In genomic region chr1:116769994-116770393, GRCh38 we compare ENCODE assay signal across 17 cellular contexts. TPM values are rescaled to one million over a fixed set of nuclear protein-coding genes. Genes with fewer than 3 reads are reported as not detected.
DNase-seq lines count a peak whose midpoint lies in the region; ATAC-seq and TF ChIP-seq lines count a peak whose summit lies in the region.
"Had no signal": no experiment of that assay in that cellular context is flagged by ENCODE, and none has a peak within 500 bp of the region (broad histone marks: within the 10 kb centered on the region; RNA-seq: fewer than 3 reads in every experiment).

No MANE protein-coding gene starts in this region.

- H3K9me3 Mint-ChIP-seq in activated CD4-positive, alpha-beta T cell treated with anti-CD3 and anti-CD28 coated beads, Interleukin-2, amount 10 ng/mL, durations not matched to agents 24 days and 14 days = peaks cover 4% of the 10 kb centered on the region

- H3K27me3 Mint-ChIP-seq in activated CD4-positive, alpha-beta T cell treated with anti-CD3 and anti-CD28 coated beads, Interleukin-2, amount 10 ng/mL, durations not matched to agents 24 days and 14 days = no peaks in the 10 kb centered on the region

- H3K36me3 ChIP-seq in spleen = peaks cover 0 to 12% (median 0%) of the 10 kb centered on the region in 6 donors

- TF ChIP-seq CTCF in spleen (IDR thresholded peaks at IDR 0.05 in 8 of 11, conservative IDR thresholded peaks at IDR 0.05 in 3 of 11) (no peak), coronary artery (IDR thresholded peaks at IDR 0.05) (no peak)

- peaks cover 76% of the 10 kb centered on the region for H3K36me3 Mint-ChIP-seq in activated CD4-positive, alpha-beta T cell treated with anti-CD3 and anti-CD28 coated beads, Interleukin-2, amount 10 ng/mL, durations not matched to agents 24 days and 14 days (ENCODE audit: low read depth)

- H3K4me1 ChIP-seq in spleen = peaks cover 0 to 79% (median 46%) of the 10 kb centered on the region in 6 donors
- H3K4me1 ChIP-seq: Caco-2 had no signal

- intact Hi-C loops in activated CD4-positive, alpha-beta T cell treated with anti-CD3 and anti-CD28 coated beads, Interleukin-2, amount 10 ng/mL, durations not matched to agents 24 days and 14 days (cut with micrococcal nuclease) = loop anchor here (1.0 to 2.0 kb wide), 9 partner anchors 12 to 290 kb away; partner anchors contain the start of genes CD2 and TTF2
- intact Hi-C loops in spleen (cut with DNase I; ENCODE audit: low total_unique reads) = no loop called here

- peak; percentile 17 for ATAC-seq in HG03175 (IDR thresholded peaks at IDR 0.05; ENCODE audit: unreplicated experiment)
- ATAC-seq: body of pancreas, GM23338 had no signal

- 51 to 61% (median 53%) methylated on average over 9 of the region's 9 CpGs for WGBS in spleen, 5 donors

- H3K27ac ChIP-seq in spleen (peak overlapping the region in 6 of 8 donors; percentile 28 to 82 (median 60)), coronary artery (no peak overlapping the region)
- H3K27ac ChIP-seq: body of pancreas had no signal

- DNase-seq in activated CD4-positive, alpha-beta T cell treated with anti-CD3 and anti-CD28 coated beads, Interleukin-2, amount 10 ng/mL, durations not matched to agents 24 days and 14 days = no peak
- DNase-seq in activated CD4-positive, alpha-beta T cell treated with anti-CD3 and anti-CD28 coated beads, Interleukin-2, amount 50 U/mL, for 4 hours = no peak
- peak; percentile 69 for DNase-seq in activated CD8-positive, alpha-beta memory T cell treated with anti-CD3 and anti-CD28 coated beads, Interleukin-2, amount 50 U/mL, for 48 hours
- DNase-seq in spleen (no peak), occipital lobe (lab: John Stamatoyannopoulos, UW) (no peak), Ammon's horn (ENCODE audit: low spot score) (no peak), coronary artery (ENCODE audit: low spot score) (no peak)
- DNase-seq: Caco-2, IMR-90, NCI-H1417 treated with DMSO at 0.1 percent for 48 hours, NCI-H446 treated with DMSO at 0.1 percent for 48 hours, nephron progenitor cell had no signal

- TF ChIP-seq POLR2A in spleen (IDR thresholded peaks at IDR 0.05) = no peak

- H3K27ac Mint-ChIP-seq in activated CD4-positive, alpha-beta T cell treated with anti-CD3 and anti-CD28 coated beads, Interleukin-2, amount 10 ng/mL, durations not matched to agents 24 days and 14 days = peak overlapping the region; percentile 99
- H3K27ac Mint-ChIP-seq: GM23338, nephron progenitor cell had no signal

- peaks cover 79% of the 10 kb centered on the region for H3K4me1 Mint-ChIP-seq in activated CD4-positive, alpha-beta T cell treated with anti-CD3 and anti-CD28 coated beads, Interleukin-2, amount 10 ng/mL, durations not matched to agents 24 days and 14 days
- H3K4me1 Mint-ChIP-seq: GM23338 had no signal

- peaks cover 0 to 7% (median 0%) of the 10 kb centered on the region in 8 donors for H3K9me3 ChIP-seq in spleen
- H3K9me3 ChIP-seq: body of pancreas, Caco-2 had no signal

- peak overlapping the region; percentile 98 for H3K4me3 Mint-ChIP-seq in activated CD4-positive, alpha-beta T cell treated with anti-CD3 and anti-CD28 coated beads, Interleukin-2, amount 10 ng/mL, durations not matched to agents 24 days and 14 days
- H3K4me3 Mint-ChIP-seq: GM23338, nephron progenitor cell had no signal

- H3K27me3 ChIP-seq in spleen (replicated peaks in 1 of 7) = no peaks in the 10 kb centered on the region
- H3K27me3 ChIP-seq: body of pancreas had no signal

- peak overlapping the region in 1 of 8 donors; percentile 10 for H3K4me3 ChIP-seq in spleen
- H3K4me3 ChIP-seq in coronary artery = no peak overlapping the region
- H3K4me3 ChIP-seq: body of pancreas, GM23338 had no signal

RNA-seq across cellular contexts. Expression of gene CD2, which starts 15.8 kb away (rescaled TPM):
- 500 and 501 TPM in 2 replicates for total RNA-seq in activated CD4-positive, alpha-beta T cell treated with anti-CD3 and anti-CD28 coated beads, Interleukin-2, amount 10 ng/mL, durations not matched to agents 24 days and 14 days
- total RNA-seq in spleen (10 to 100 TPM; 24.4 to 50.5 (median 35.4) TPM), occipital lobe (not detected)
- polyA plus RNA-seq in spleen = 10 to 100 TPM; 21.6 to 25.5 (median 21.8) TPM
- total RNA-seq: Caco-2, GM23338, IMR-90, renal cortical epithelial cell, SK-MEL-5 had no signal
- polyA plus RNA-seq: GM23338, IMR-90 had no signal

Comparison
In these comparisons a context has a peak if more than half of its experiments do, and no peak if none do; other contexts are left out.
1. H3K27ac ChIP-seq: peak in spleen (6 of 8); none in coronary artery (0 of 2).
2. RNA of gene CD2, which starts 15.8 kb away (total RNA-seq): 500 to 501 TPM in activated CD4-positive, alpha-beta T cell treated with anti-CD3 and anti-CD28 coated beads, Interleukin-2, amount 10 ng/mL, durations not matched to agents 24 days and 14 days and 24.4 to 50.5 TPM in spleen; not detected in occipital lobe (single experiment); every median in the first group is over 10 times any median in the second.